24 cellular contexts compared by ENCODE assay signal in genomic region chr5:137502632-137503031, GRCh38.
"Had no signal": no experiment of that assay in that cellular context is flagged by ENCODE, and none has a peak within 500 bp of the region (broad histone marks: within the 10 kb centered on the region; RNA-seq: fewer than 3 reads in every experiment).

No MANE protein-coding gene starts in this region.

- DNase-seq: stimulated activated CD4-positive, alpha-beta T cell treated with anti-CD3 and anti-CD28 coated beads, Interleukin-2, amount 100 ng/mL, for 48 hours; stimulated activated CD4-positive, alpha-beta T cell treated with anti-CD3 and anti-CD28 coated beads, Interleukin-4, amount 100 ng/mL, for 1 hour; stimulated activated CD4-positive, alpha-beta T cell treated with anti-CD3 and anti-CD28 coated beads, Interleukin-4, amount 100 ng/mL, for 24 hours; stimulated activated CD4-positive, alpha-beta T cell treated with anti-CD3 and anti-CD28 coated beads, Interleukin-4, amount 100 ng/mL, for 4 hours; stimulated activated CD8-positive, alpha-beta memory T cell treated with anti-CD3 and anti-CD28 coated beads, Interleukin-4, amount 100 ng/mL, for 48 hours; stimulated activated naive B cell treated with anti-CD40 and anti-IgM and Interleukin-4, amounts not matched to agents 10 μg/mL and 1 μg/mL and 100 μg/mL, for 72 hours; stimulated activated naive CD4-positive, alpha-beta T cell; stimulated activated naive CD4-positive, alpha-beta T cell treated with Interleukin-2 at 50 U/mL for 16 hours; stimulated activated naive CD8-positive, alpha-beta T cell treated with anti-CD3 and anti-CD28 coated beads, Interleukin-15, amount 100 ng/mL, for 72 hours; stimulated activated naive CD8-positive, alpha-beta T cell treated with anti-CD3 and anti-CD28 coated beads, Interleukin-15, Interleukin-2, amounts not matched to agents 100 U/mL and 50 U/mL, for 24 hours; stomach; substantia nigra; testis; thyroid gland; tibial artery; transverse colon; trophoblast cell; upper lobe of left lung; upper lobe of right lung; uterus had no signal

- H3K27ac ChIP-seq: stomach, suprapubic skin, testis, thoracic aorta, thyroid gland, tibial artery, tibial nerve, transverse colon, upper lobe of left lung, upper lobe of right lung, uterus, vagina had no signal

- H3K9me3 ChIP-seq: stomach, suprapubic skin, testis, thoracic aorta, thyroid gland, tibial artery, tibial nerve, transverse colon, upper lobe of left lung, upper lobe of right lung, uterus, vagina had no signal

- H3K4me1 ChIP-seq: testis, uterus had no signal

- H3K27me3 ChIP-seq: testis, thyroid gland, uterus, vagina had no signal

- H3K36me3 ChIP-seq: stomach, suprapubic skin, thoracic aorta, thyroid gland, tibial artery, tibial nerve, transverse colon, upper lobe of left lung, upper lobe of right lung, uterus, vagina had no signal

- H3K4me3 ChIP-seq: stomach, suprapubic skin, testis, thoracic aorta, thyroid gland, tibial artery, tibial nerve, transverse colon, upper lobe of left lung, upper lobe of right lung, uterus, vagina had no signal
